11 cellular contexts compared by ENCODE assay signal in genomic region chrX:136759968-136760367, GRCh38. TPM values are rescaled to one million over a fixed set of nuclear protein-coding genes. Genes with fewer than 3 reads are reported as not detected.
DNase-seq lines count a peak whose midpoint lies in the region; ATAC-seq lines count a peak whose summit lies in the region.
"Had no signal": no experiment of that assay in that cellular context is flagged by ENCODE, and none has a peak within 500 bp of the region (broad histone marks: within the 10 kb centered on the region; RNA-seq: fewer than 3 reads in every experiment).

No MANE protein-coding gene starts in this region.

- H3K36me3 ChIP-seq in SK-N-MC (ENCODE audit: insufficient read depth, low read length): peaks cover 5% of the 10 kb centered on the region
- no peaks in the 10 kb centered on the region for H3K36me3 ChIP-seq in skeletal muscle tissue (ENCODE audit: control insufficient read depth in 3 of 3, insufficient read depth in 3 of 3, low read length in 3 of 3)
- H3K36me3 ChIP-seq in MG63: no peaks in the 10 kb centered on the region

- peak; percentile 85 for ATAC-seq in HG03097 (IDR thresholded peaks at IDR 0.05; ENCODE audit: low FRiP score, unreplicated experiment)
- ATAC-seq: A549 had no signal

- DNase-seq in SKM-1 treated with dmso at 0.1 percent for 144 hours (lab: John Stamatoyannopoulos, UW; ENCODE audit: unreplicated experiment) (peak; percentile 21), SKM-1 (lab: John Stamatoyannopoulos, UW; ENCODE audit: unreplicated experiment) (no peak), SK-N-MC (ENCODE audit: low read depth, low spot score) (no peak), MG63 (no peak), Ammon's horn (ENCODE audit: low spot score) (no peak), DMS53 treated with DMSO at 0.1 percent for 48 hours (lab: John Stamatoyannopoulos, UW; ENCODE audit: unreplicated experiment) (no peak)
- DNase-seq: effector CD8-positive, alpha-beta T cell had no signal

- no peaks in the 10 kb centered on the region for H3K9me3 ChIP-seq in SK-N-MC (ENCODE audit: low read depth, low read length)
- no peaks in the 10 kb centered on the region for H3K9me3 ChIP-seq in skeletal muscle tissue (ENCODE audit: control insufficient read depth in 3 of 3, low read length in 3 of 3)
- H3K9me3 ChIP-seq in MG63: no peaks in the 10 kb centered on the region
- H3K9me3 ChIP-seq: A549 had no signal

- H3K4me3 ChIP-seq in SK-N-MC (no peak overlapping the region), skeletal muscle tissue (ENCODE audit: low read length in 3 of 3) (no peak overlapping the region), MG63 (no peak overlapping the region)
- H3K4me3 ChIP-seq: A549 had no signal

- H3K27me3 ChIP-seq in skeletal muscle tissue (ENCODE audit: control insufficient read depth in 3 of 3, insufficient read depth in 3 of 3, low read length in 3 of 3): no peaks in the 10 kb centered on the region
- H3K27me3 ChIP-seq in MG63: no peaks in the 10 kb centered on the region

- peaks cover 9 to 21% (median 10%) of the 10 kb centered on the region in 3 donors for H3K4me1 ChIP-seq in skeletal muscle tissue (ENCODE audit: control insufficient read depth in 3 of 3, insufficient read depth in 3 of 3, low read length in 3 of 3)
- H3K4me1 ChIP-seq: A549 had no signal

- H3K27ac ChIP-seq in SK-N-MC: peak overlapping the region; percentile 89; the same call in 1 of the 2 replicates
- peak overlapping the region; percentile 23 for H3K27ac ChIP-seq in skeletal muscle tissue (ENCODE audit: low read depth, low read length)
- H3K27ac ChIP-seq: A549, HL-60 had no signal

- H3K9ac ChIP-seq in SK-N-MC (ENCODE audit: insufficient read length) (no peak overlapping the region), skeletal muscle tissue (ENCODE audit: low read depth in 1 of 3, low read length in 3 of 3) (no peak overlapping the region)

RNA-seq across cellular contexts. Expression of gene ARHGEF6, which starts 20.8 kb away (rescaled TPM):
- total RNA-seq in skeletal muscle tissue: 25.6 TPM
- 4.7 and 4.8 TPM in 2 replicates for total RNA-seq in MG63 (2014; rRNA removed; shearing (Covaris generic); ENCODE audit: low replicate concordance)
